In the genomic region with DNA sequence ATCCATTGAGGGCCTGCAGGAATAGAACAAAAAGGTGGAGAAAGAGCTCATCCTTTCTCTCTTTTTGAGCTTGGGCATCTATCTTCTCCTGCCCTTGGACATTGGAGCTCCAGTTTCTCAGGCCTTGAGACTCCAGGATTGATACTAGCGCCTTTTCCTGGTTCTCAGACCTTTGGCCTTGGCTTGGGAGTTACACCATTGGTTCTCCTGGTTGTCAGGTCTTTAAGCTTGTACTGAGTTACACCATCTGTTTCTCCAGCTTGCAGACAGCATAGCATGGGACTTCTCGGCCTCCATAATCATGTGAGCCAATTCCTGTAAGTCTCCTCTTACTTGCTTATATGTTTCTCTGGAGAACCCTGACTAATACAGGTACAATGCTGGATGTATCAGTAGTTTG, we compare ENCODE assay signal across 19 cellular contexts.
"Had no signal": no experiment of that assay in that cellular context is flagged by ENCODE, and none has a peak within 500 bp of the region (broad histone marks: within the 10 kb centered on the region; RNA-seq: fewer than 3 reads in every experiment).

No MANE protein-coding gene starts in this region.

- ATAC-seq: foreskin keratinocyte; heart left ventricle; natural killer cell treated with Interleukin-12 subunit alpha and Interleukin-12 subunit beta and Interleukin-15 and Interleukin-18, amount 100 ng/mL, for 72 hours; right cardiac atrium; stimulated activated memory B cell treated with anti-CD40 and anti-IgM and Interleukin-4, amounts not matched to agents 10 μg/mL and 1 μg/mL and 100 μg/mL, for 72 hours; upper lobe of right lung had no signal

- H3K27ac ChIP-seq: epithelial cell of prostate, esophagus muscularis mucosa, foreskin keratinocyte, heart left ventricle, neural progenitor cell, ovary, spleen, testis, tibial nerve, upper lobe of right lung had no signal

- DNase-seq: effector memory CD4-positive, alpha-beta T cell; foreskin keratinocyte; heart left ventricle; hippocampal formation; nucleus accumbens; ovary; right cardiac atrium; spleen; stimulated activated CD4-positive, alpha-beta T cell treated with anti-CD3 and anti-CD28 coated beads, Interleukin-15, amount 100 ng/mL, for 24 hours; stimulated activated CD4-positive, alpha-beta T cell treated with anti-CD3 and anti-CD28 coated beads, Interleukin-1b, Interleukin-23, amount 100 ng/mL, for 48 hours; stimulated activated CD4-positive, alpha-beta T cell treated with anti-CD3 and anti-CD28 coated beads, Interleukin-4, amount 100 ng/mL, for 24 hours; testis; upper lobe of right lung had no signal

- H3K4me2 ChIP-seq: neural progenitor cell had no signal

- H3K36me3 ChIP-seq: esophagus muscularis mucosa, neural progenitor cell, ovary, tibial nerve, upper lobe of right lung had no signal

- H2AFZ ChIP-seq: neural progenitor cell had no signal

- H3K9me3 ChIP-seq: esophagus muscularis mucosa, ovary, testis, tibial nerve, upper lobe of right lung had no signal

- H3K27me3 ChIP-seq: esophagus muscularis mucosa, foreskin keratinocyte, heart left ventricle, neural progenitor cell, ovary, spleen, testis, tibial nerve, upper lobe of right lung had no signal

- H3K4me3 ChIP-seq: esophagus muscularis mucosa, heart left ventricle, neural progenitor cell, ovary, spleen, testis, tibial nerve, upper lobe of right lung had no signal

- H3K9ac ChIP-seq: neural progenitor cell had no signal

- H3K4me1 ChIP-seq: esophagus muscularis mucosa, foreskin keratinocyte, heart left ventricle, testis, tibial nerve, upper lobe of right lung had no signal
